ENCODE assay signal across 1 cellular context in genomic region chr15:63350178-63350621, GRCh38.
TF ChIP-seq lines count a peak whose summit lies in the region.

No MANE protein-coding gene starts in this region.

TF ChIP-seq in K562, 482 proteins besides CTCF, POLR2A, EP300 and RAD21 (continued from another document and continues in another):
- TF ChIP-seq THAP12 (CRISPR knock-in tag; IDR thresholded peaks at IDR 0.05), result no peak
- TF ChIP-seq SMARCA4 (IDR thresholded peaks at IDR 0.05), result no peak
- TF ChIP-seq NR2C1 (IDR thresholded peaks at IDR 0.05), result no peak
- no peak for TF ChIP-seq NR2C1 (tag; IDR thresholded peaks at IDR 0.05)
- no peak for TF ChIP-seq TCF3 (CRISPR knock-in tag; IDR thresholded peaks at IDR 0.05)
- TF ChIP-seq SAFB2 (IDR thresholded peaks at IDR 0.05; ENCODE audit: borderline replicate concordance, low read depth, low read length, severe bottlenecking), result no peak
- TF ChIP-seq IFI16 (CRISPR knock-in tag; IDR thresholded peaks at IDR 0.05), result no peak
- TF ChIP-seq FOXP4 (CRISPR knock-in tag; IDR thresholded peaks at IDR 0.05; ENCODE audit: borderline replicate concordance), result no peak
- no peak for TF ChIP-seq SP1 (CRISPR knock-in tag; IDR thresholded peaks at IDR 0.05)
- TF ChIP-seq IRF9 (tag; IDR thresholded peaks at IDR 0.05), result no peak
- TF ChIP-seq EWSR1 (IDR thresholded peaks at IDR 0.05; ENCODE audit: borderline replicate concordance, low read depth, partially characterized antibody), result no peak
- no peak for TF ChIP-seq ZKSCAN1 (IDR thresholded peaks at IDR 0.05; ENCODE audit: low read depth, low read length)
- TF ChIP-seq CTCFL (IDR thresholded peaks at IDR 0.05; ENCODE audit: borderline replicate concordance, insufficient read depth, low read depth, low read length, poor library complexity, severe bottlenecking), result no peak
- 0 out of 4 replicates have a peak, but pooled peaks of 1 of the 2 experiments have one; percentile 21 for TF ChIP-seq MAZ (CRISPR knock-in tag; conservative IDR thresholded peaks at IDR 0.05 in 1 of 2, IDR thresholded peaks at IDR 0.05 in 1 of 2)
- no peak for TF ChIP-seq VEZF1 (CRISPR knock-in tag; IDR thresholded peaks at IDR 0.05)
- TF ChIP-seq ZNF318 (IDR thresholded peaks at IDR 0.05; ENCODE audit: borderline replicate concordance in 1 of 2, low read depth in 1 of 2), result no peak
- no peak for TF ChIP-seq TAF15 (IDR thresholded peaks at IDR 0.05; ENCODE audit: low read depth, low read length)
- TF ChIP-seq FUS (optimal IDR thresholded peaks at IDR 0.05; ENCODE audit: low read depth, low read length), result no peak
- TF ChIP-seq ZNF212 (CRISPR knock-in tag; IDR thresholded peaks at IDR 0.05), result no peak
- TF ChIP-seq MTA1 (IDR thresholded peaks at IDR 0.05; ENCODE audit: borderline replicate concordance), result no peak
- no peak for TF ChIP-seq GTF2A2 (tag; IDR thresholded peaks at IDR 0.05)
- no peak for TF ChIP-seq LCOR (CRISPR knock-in tag; IDR thresholded peaks at IDR 0.05)
- no peak for TF ChIP-seq PHTF2 (CRISPR knock-in tag; IDR thresholded peaks at IDR 0.05)
- peak; percentile 77 for TF ChIP-seq ZNF589 (CRISPR knock-in tag; IDR thresholded peaks at IDR 0.05; ENCODE audit: low read depth)
- TF ChIP-seq ZNF280B (CRISPR knock-in tag; IDR thresholded peaks at IDR 0.05), result no peak
- TF ChIP-seq NFXL1 (CRISPR knock-in tag; IDR thresholded peaks at IDR 0.05), result no peak
- TF ChIP-seq HDAC8 (tag; IDR thresholded peaks at IDR 0.05), result no peak
- TF ChIP-seq ZBTB1 (CRISPR knock-in tag; IDR thresholded peaks at IDR 0.05; ENCODE audit: borderline replicate concordance, low read depth), result no peak
- TF ChIP-seq ZBTB2 (IDR thresholded peaks at IDR 0.05), result no peak
- no peak for TF ChIP-seq HBP1 (CRISPR knock-in tag; IDR thresholded peaks at IDR 0.05)
- TF ChIP-seq ZC3H11A (IDR thresholded peaks at IDR 0.05; ENCODE audit: low read depth, low read length), result no peak
- TF ChIP-seq ZNF436 (CRISPR knock-in tag; IDR thresholded peaks at IDR 0.05), result no peak
- TF ChIP-seq ERF (CRISPR knock-in tag; IDR thresholded peaks at IDR 0.05), result no peak
- no peak for TF ChIP-seq HSF4 (CRISPR knock-in tag; IDR thresholded peaks at IDR 0.05; ENCODE audit: borderline replicate concordance)
- no peak for TF ChIP-seq EP400 (IDR thresholded peaks at IDR 0.05)
- TF ChIP-seq ZC3H4 (CRISPR knock-in tag; IDR thresholded peaks at IDR 0.05; ENCODE audit: borderline replicate concordance), result no peak
- TF ChIP-seq KAT2B (IDR thresholded peaks at IDR 0.05; ENCODE audit: low read depth, low read length), result no peak
